Comparison of ENCODE assay signal across 8 cellular contexts in the genomic region with DNA sequence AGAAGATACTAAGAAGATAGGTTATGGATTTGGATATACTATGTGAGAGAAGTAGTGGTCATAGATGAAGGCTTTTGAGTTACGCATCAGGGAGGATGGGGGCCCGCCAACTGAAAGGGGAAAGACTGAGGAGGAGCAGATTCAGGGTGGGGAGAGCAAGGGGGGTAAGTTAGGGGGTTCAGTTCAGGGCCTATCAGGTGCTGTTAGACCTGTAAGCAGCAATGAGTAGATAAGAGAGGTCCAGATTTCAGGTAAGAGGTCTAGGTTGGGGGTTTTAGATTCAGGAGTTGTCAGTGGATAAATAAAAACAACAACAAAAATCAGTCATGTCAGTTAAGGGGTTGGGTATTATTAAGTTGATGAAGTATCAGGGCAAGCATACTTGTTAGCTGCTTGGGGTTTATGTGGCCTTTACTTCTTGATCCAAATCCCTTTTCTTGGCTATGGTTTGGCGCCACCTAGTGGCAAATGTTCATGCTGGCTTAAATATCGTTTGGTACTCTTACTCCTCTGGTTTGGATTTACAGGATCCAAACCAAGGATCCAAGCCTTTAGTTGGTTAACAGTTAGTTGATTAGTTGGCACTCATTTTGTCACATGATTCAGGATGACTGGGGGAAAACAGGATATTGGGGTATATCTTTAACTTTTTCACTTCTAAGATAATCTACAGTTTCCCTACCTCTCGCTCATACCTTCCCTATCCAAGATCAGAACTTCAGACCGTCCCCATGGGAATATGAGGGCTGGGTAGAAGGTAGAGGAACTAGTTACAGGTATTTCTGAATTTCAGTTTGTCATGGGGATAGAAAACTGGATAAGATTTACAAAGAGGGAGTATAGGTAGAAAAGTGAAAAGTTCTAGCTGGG.
DNase-seq lines count a peak whose midpoint lies in the region; ATAC-seq and TF ChIP-seq lines count a peak whose summit lies in the region.

No MANE protein-coding gene starts in this region.

- no peak for TF ChIP-seq POLR2A in right lobe of liver (IDR thresholded peaks at IDR 0.05)

- TF ChIP-seq CTCF in CD4-positive, alpha-beta T cell (IDR thresholded peaks at IDR 0.05) = peak; percentile 87
- peak; percentile 92 to 96 (median 95) for TF ChIP-seq CTCF in right lobe of liver (IDR thresholded peaks at IDR 0.05)

- H3K27ac Mint-ChIP-seq in CD4-positive, alpha-beta T cell = peak overlapping the region; percentile 20

- H3K4me3 Mint-ChIP-seq in CD4-positive, alpha-beta T cell = no peak overlapping the region

- H3K36me3 Mint-ChIP-seq in CD4-positive, alpha-beta T cell (ENCODE audit: low read depth) = peaks cover 65% of the 10 kb centered on the region

- CTCF ChIA-PET in CD4-positive, alpha-beta T cell (lab: Charles Lee) = interaction anchor here (0.6 to 2.2 kb wide), 25 partner anchors 9 to 163 kb away, joined by 3 to 21 read pairs (median 5); a partner anchor contains a TSS

- no peaks in the 10 kb centered on the region for H3K9me3 ChIP-seq in CD4-positive, alpha-beta T cell (ENCODE audit: control insufficient read depth, low read length)
- H3K9me3 ChIP-seq in right lobe of liver = no peaks in the 10 kb centered on the region

- WGBS in right lobe of liver (ENCODE audit: insufficient coverage, low coverage, low lambda C conversion rate, missing lambda C conversion rate) = 55% methylated on average over 6 of the region's 6 CpGs

- H3K27me3 Mint-ChIP-seq in CD4-positive, alpha-beta T cell = no peaks in the 10 kb centered on the region

- POLR2A ChIA-PET in CD4-positive, alpha-beta T cell (lab: Charles Lee) = interaction anchor here (0.6 to 1.5 kb wide), 6 partner anchors 9 to 153 kb away, joined by 3 to 12 read pairs (median 3); a partner anchor contains a TSS

- peak; percentile 68 to 84 (median 80) for DNase-seq in CD4-positive, alpha-beta T cell
- DNase-seq in NCI-H748 treated with DMSO at 0.1 percent for 48 hours (lab: John Stamatoyannopoulos, UW) (peak; percentile 63), dedifferentiated amniotic fluid mesenchymal stem cell (ENCODE audit: extremely low spot score) (peak; percentile 87), right lobe of liver (peak; percentile 60 to 83 (median 72))
- peak; percentile 83 for DNase-seq in activated CD4-positive, alpha-beta T cell treated with anti-CD3 and anti-CD28 coated beads, Interleukin-2, amount 50 U/mL, for 1 hour
- peak; percentile 61 to 78 (median 61) for DNase-seq in stimulated activated CD4-positive, alpha-beta T cell treated with anti-CD3 and anti-CD28 coated beads, TNF-alpha, amount 100 ng/mL, for 4 hours (ENCODE audit: low read depth in 3 of 3)

- intact Hi-C loops in CD4-positive, alpha-beta T cell (cut with DNase I, micrococcal nuclease) = loop anchor here (1.0 to 5.0 kb wide), 6 partner anchors 64 to 1155 kb away; a partner anchor contains a TSS
- intact Hi-C loops in right lobe of liver (cut with DNase I) = loop anchor here (10.0 kb wide), 3 partner anchors 138 to 258 kb away; no protein-coding TSS in a partner anchor

- peaks cover 0 to 8% (median 3%) of the 10 kb centered on the region in 4 donors for H3K36me3 ChIP-seq in right lobe of liver

- no peak overlapping the region for H3K27ac ChIP-seq in CD4-positive, alpha-beta T cell (ENCODE audit: low read depth, low read length)
- no peak overlapping the region for H3K27ac ChIP-seq in right lobe of liver

- H3K9me3 Mint-ChIP-seq in CD4-positive, alpha-beta T cell = no peaks in the 10 kb centered on the region

- no peaks in the 10 kb centered on the region for H3K27me3 ChIP-seq in CD4-positive, alpha-beta T cell (ENCODE audit: control insufficient read depth, insufficient read depth, low read length)
- H3K27me3 ChIP-seq in right lobe of liver = no peaks in the 10 kb centered on the region

- H3K4me1 Mint-ChIP-seq in CD4-positive, alpha-beta T cell (ENCODE audit: low read depth) = peaks cover 56% of the 10 kb centered on the region

- no peak overlapping the region for H3K4me3 ChIP-seq in right lobe of liver

- ATAC-seq in CD4-positive, alpha-beta T cell (ENCODE audit: poor library complexity) = peak; percentile 80
- peak; percentile 46 for ATAC-seq in HG02610 (IDR thresholded peaks at IDR 0.05; ENCODE audit: unreplicated experiment)
- peak; percentile 92 to 97 (median 94) for ATAC-seq in right lobe of liver
- ATAC-seq in GM18868 (IDR thresholded peaks at IDR 0.05; ENCODE audit: unreplicated experiment) = no peak

- no peaks in the 10 kb centered on the region for H3K4me1 ChIP-seq in right lobe of liver
